ENCODE assay signal across 25 cellular contexts in genomic region chr9:80866121-80866520, GRCh38.
"Had no signal": no experiment of that assay in that cellular context is flagged by ENCODE, and none has a peak within 500 bp of the region (broad histone marks: within the 10 kb centered on the region; RNA-seq: fewer than 3 reads in every experiment).

No MANE protein-coding gene starts in this region.

- H3K36me3 ChIP-seq: ascending aorta, esophagus squamous epithelium, pancreas, tibial nerve, WERI-Rb-1 had no signal

- H3K4me3 ChIP-seq: ascending aorta, dorsolateral prefrontal cortex, esophagus squamous epithelium, hepatocyte, pancreas, tibial nerve had no signal

- H3K4me1 ChIP-seq: ascending aorta, esophagus squamous epithelium, pancreas, tibial nerve had no signal

- H3K9me3 ChIP-seq: ascending aorta, esophagus squamous epithelium, pancreas had no signal

- H3K36me3 Mint-ChIP-seq: T-cell had no signal

- H3K79me2 ChIP-seq: hepatocyte had no signal

- H3K27ac ChIP-seq: ascending aorta, dorsolateral prefrontal cortex, esophagus squamous epithelium, hepatocyte, pancreas, tibial nerve, WERI-Rb-1 had no signal

- H3K27me3 Mint-ChIP-seq: activated CD4-positive, alpha-beta T cell treated with anti-CD3 and anti-CD28 coated beads, Interleukin-2, amount 10 ng/mL, durations not matched to agents 7 days and 5 days; activated T-cell treated with anti-CD3 and anti-CD28 coated beads, Interleukin-2, amount 50 U/mL, for 24 hours; activated T-helper 17 cell treated with anti-CD3 and anti-CD28 coated beads, Interleukin-2, amount 50 U/mL, for 72 hours; central memory CD8-positive, alpha-beta T cell; effector memory CD8-positive, alpha-beta T cell; memory B cell; stimulated activated naive CD8-positive, alpha-beta T cell treated with anti-CD3 and anti-CD28 coated beads, Interleukin-15, Interleukin-2, amounts not matched to agents 100 ng/mL and 50 ng/mL, for 24 hours; T-cell had no signal

- DNase-seq: activated CD4-positive, alpha-beta T cell treated with anti-CD3 and anti-CD28 coated beads, Interleukin-2, amount 10 ng/mL, durations not matched to agents 7 days and 5 days; activated CD4-positive, CD25-positive, alpha-beta regulatory T cell treated with anti-CD3 and anti-CD28 coated beads, Interleukin-2, amount 50 U/mL, for 72 hours; activated CD8-positive, alpha-beta memory T cell treated with anti-CD3 and anti-CD28 coated beads for 24 hours; activated CD8-positive, alpha-beta memory T cell treated with anti-CD3 and anti-CD28 coated beads, Interleukin-2, amount 50 U/mL, for 4 hours; activated T-cell treated with anti-CD3 and anti-CD28 coated beads, Interleukin-2, amount 50 U/mL, for 24 hours; dorsolateral prefrontal cortex; effector memory CD8-positive, alpha-beta T cell; esophagus squamous epithelium; immature natural killer cell; left cardiac atrium; pancreas; right cardiac atrium; stimulated activated CD4-positive, alpha-beta T cell treated with anti-CD3 and anti-CD28 coated beads, Interleukin-12 subunit alpha, Interleukin-12 subunit beta, amount 100 ng/mL, for 4 hours; stimulated activated CD4-positive, alpha-beta T cell treated with anti-CD3 and anti-CD28 coated beads, Interleukin-4, amount 100 ng/mL, for 4 hours; T-cell; WERI-Rb-1 had no signal

- H3K27ac Mint-ChIP-seq: activated CD4-positive, alpha-beta T cell treated with anti-CD3 and anti-CD28 coated beads, Interleukin-2, amount 10 ng/mL, durations not matched to agents 7 days and 5 days; activated naive CD4-positive, alpha-beta T cell treated with anti-CD3 and anti-CD28 coated beads, Interleukin-2, amount 50 U/mL, for 72 hours; activated T-cell treated with anti-CD3 and anti-CD28 coated beads, Interleukin-2, amount 50 U/mL, for 24 hours; activated T-helper 17 cell treated with anti-CD3 and anti-CD28 coated beads, Interleukin-2, amount 50 U/mL, for 72 hours; effector memory CD8-positive, alpha-beta T cell; immature natural killer cell; memory B cell; nephron; stimulated activated naive CD8-positive, alpha-beta T cell treated with anti-CD3 and anti-CD28 coated beads, Interleukin-15, Interleukin-2, amounts not matched to agents 100 ng/mL and 50 ng/mL, for 24 hours; T-cell had no signal

- H3K4me1 Mint-ChIP-seq: activated CD4-positive, alpha-beta T cell treated with anti-CD3 and anti-CD28 coated beads, Interleukin-2, amount 10 ng/mL, durations not matched to agents 7 days and 5 days; activated T-helper 17 cell treated with anti-CD3 and anti-CD28 coated beads, Interleukin-2, amount 50 U/mL, for 72 hours; central memory CD8-positive, alpha-beta T cell; immature natural killer cell; memory B cell; nephron; T-cell had no signal

- H3K27me3 ChIP-seq: ascending aorta, dorsolateral prefrontal cortex, esophagus squamous epithelium, hepatocyte, pancreas, tibial nerve had no signal

- ATAC-seq: activated naive CD4-positive, alpha-beta T cell treated with anti-CD3 and anti-CD28 coated beads, Interleukin-2, amount 50 U/mL, for 72 hours; activated T-helper 17 cell treated with anti-CD3 and anti-CD28 coated beads, Interleukin-2, amount 50 U/mL, for 72 hours; effector memory CD8-positive, alpha-beta T cell; left cardiac atrium; pancreas; right cardiac atrium; T-cell had no signal

- H2AFZ ChIP-seq: hepatocyte had no signal

- H3K4me2 ChIP-seq: hepatocyte had no signal

- H3K4me3 Mint-ChIP-seq: activated CD4-positive, alpha-beta T cell treated with anti-CD3 and anti-CD28 coated beads, Interleukin-2, amount 10 ng/mL, durations not matched to agents 7 days and 5 days; activated T-cell treated with anti-CD3 and anti-CD28 coated beads, Interleukin-2, amount 50 U/mL, for 24 hours; activated T-helper 17 cell treated with anti-CD3 and anti-CD28 coated beads, Interleukin-2, amount 50 U/mL, for 72 hours; central memory CD8-positive, alpha-beta T cell; effector memory CD8-positive, alpha-beta T cell; immature natural killer cell; memory B cell; nephron; stimulated activated naive CD8-positive, alpha-beta T cell treated with anti-CD3 and anti-CD28 coated beads, Interleukin-15, Interleukin-2, amounts not matched to agents 100 ng/mL and 50 ng/mL, for 24 hours; T-cell had no signal
